ENCODE assay signal across 21 cellular contexts in genomic region chr6:139112146-139112545, GRCh38. TPM values are rescaled to one million over a fixed set of nuclear protein-coding genes. Genes with fewer than 3 reads are reported as not detected.
DNase-seq lines count a peak whose midpoint lies in the region; ATAC-seq and TF ChIP-seq lines count a peak whose summit lies in the region.
"Had no signal": no experiment of that assay in that cellular context is flagged by ENCODE, and none has a peak within 500 bp of the region (broad histone marks: within the 10 kb centered on the region; RNA-seq: fewer than 3 reads in every experiment).

No MANE protein-coding gene starts in this region.

- H3K18ac ChIP-seq in trophoblast cell (ENCODE audit: low read length) (no peak overlapping the region), neuronal stem cell (ENCODE audit: low read length) (no peak overlapping the region)

- peaks cover 0 to 2% of the 10 kb centered on the region in 2 experiments for H3K4me1 ChIP-seq in trophoblast cell (ENCODE audit: control insufficient read depth in 1 of 2, insufficient read depth in 2 of 2, low read length in 2 of 2)
- H3K4me1 ChIP-seq in GM23338 (ENCODE audit: insufficient read depth), result no peaks in the 10 kb centered on the region
- no peaks in the 10 kb centered on the region for H3K4me1 ChIP-seq in neuronal stem cell (ENCODE audit: control insufficient read depth in 2 of 2, insufficient read depth in 1 of 2, low read depth in 1 of 2, low read length in 2 of 2)
- H3K4me1 ChIP-seq: prostate gland had no signal

- H2AK5ac ChIP-seq in trophoblast cell (ENCODE audit: low read length), result peak overlapping the region; percentile 97
- no peak overlapping the region for H2AK5ac ChIP-seq in neuronal stem cell (ENCODE audit: low read depth, low read length)

- H3K9me2 ChIP-seq in GM23338 (ENCODE audit: insufficient read depth), result no peaks in the 10 kb centered on the region

- H3K4ac ChIP-seq in trophoblast cell (ENCODE audit: low read depth, low read length) (no peak overlapping the region), neuronal stem cell (ENCODE audit: low read length) (no peak overlapping the region)

- H2BK12ac ChIP-seq in trophoblast cell (ENCODE audit: low read length) (peak overlapping the region; percentile 94), neuronal stem cell (ENCODE audit: low read length) (no peak overlapping the region)

- no peak for ATAC-seq in central memory CD8-positive, alpha-beta T cell (replicated peaks; ENCODE audit: extremely low read depth, poor library complexity, severe bottlenecking)
- ATAC-seq in GM23338, result no peak
- ATAC-seq: activated CD4-positive, alpha-beta T cell treated with anti-CD3 and anti-CD28 coated beads for 36 hours had no signal

- no peaks in the 10 kb centered on the region for H3K9me3 Mint-ChIP-seq in activated CD4-positive, alpha-beta T cell treated with anti-CD3 and anti-CD28 coated beads, Interleukin-2, amount 10 ng/mL, durations not matched to agents 24 days and 14 days
- no peaks in the 10 kb centered on the region for H3K9me3 Mint-ChIP-seq in central memory CD8-positive, alpha-beta T cell
- no peaks in the 10 kb centered on the region for H3K9me3 Mint-ChIP-seq in GM23338
- H3K9me3 Mint-ChIP-seq: memory B cell, nephron progenitor cell had no signal

- WGBS in trophoblast cell (ENCODE audit: extremely low coverage, insufficient coverage, insufficient read length), result no CpG with 5 or more reads among the region's 3 CpGs
- WGBS in neuronal stem cell (ENCODE audit: extremely low coverage in 2 of 2, insufficient read length in 2 of 2, insufficient replicate concordance in 1 of 2), 2 donors, result no CpG with 5 or more reads among the region's 3 CpGs

- H2BK120ac ChIP-seq in trophoblast cell (ENCODE audit: insufficient read depth, low read length, poor library complexity) (no peak overlapping the region), neuronal stem cell (ENCODE audit: low read depth, low read length) (no peak overlapping the region)

- H3K4me3 ChIP-seq in trophoblast cell (ENCODE audit: low read depth, low read length) (no peak overlapping the region), GM23338 (no peak overlapping the region), neuronal stem cell (ENCODE audit: low read length in 2 of 2) (no peak overlapping the region)
- H3K4me3 ChIP-seq: BLaER1, prostate gland, SK-N-MC had no signal

- H3K79me1 ChIP-seq in trophoblast cell (ENCODE audit: low read length) (peaks cover 4% of the 10 kb centered on the region), neuronal stem cell (ENCODE audit: low read depth, low read length) (peaks cover 2% of the 10 kb centered on the region)

- no peak overlapping the region for H3K4me2 ChIP-seq in trophoblast cell (ENCODE audit: low read length)
- H3K4me2 ChIP-seq in GM23338, result no peak overlapping the region
- H3K4me2 ChIP-seq in neuronal stem cell (ENCODE audit: insufficient read depth, low read length, poor library complexity, severe bottlenecking), result no peak overlapping the region
- H3K4me2 ChIP-seq: BLaER1 had no signal

- no peak overlapping the region for H2AFZ ChIP-seq in trophoblast cell (ENCODE audit: insufficient read depth, low read length, poor library complexity)
- no peak overlapping the region for H2AFZ ChIP-seq in GM23338
- H2AFZ ChIP-seq in neuronal stem cell (ENCODE audit: low read length), result no peak overlapping the region

- intact Hi-C loops in activated CD4-positive, alpha-beta T cell treated with anti-CD3 and anti-CD28 coated beads, Interleukin-2, amount 10 ng/mL, durations not matched to agents 24 days and 14 days (cut with micrococcal nuclease), result loop anchor here (2.0 to 5.0 kb wide), 2 partner anchors 125 to 293 kb away; partner anchors contain the start of gene REPS1

- H4K8ac ChIP-seq in trophoblast cell (ENCODE audit: low read depth, low read length) (peak overlapping the region; percentile 19), neuronal stem cell (ENCODE audit: low read depth, low read length) (no peak overlapping the region)

- H3K79me2 ChIP-seq in trophoblast cell (ENCODE audit: control insufficient read depth, insufficient read depth, low read length, poor library complexity) (no peaks in the 10 kb centered on the region), GM23338 (replicated peaks; ENCODE audit: insufficient read depth) (no peaks in the 10 kb centered on the region)

- H4K91ac ChIP-seq in trophoblast cell (ENCODE audit: low read depth, low read length) (peak overlapping the region; percentile 85), neuronal stem cell (ENCODE audit: low read depth, low read length, poor library complexity) (no peak overlapping the region)

- no peaks in the 10 kb centered on the region for H3K27me3 Mint-ChIP-seq in activated CD4-positive, alpha-beta T cell treated with anti-CD3 and anti-CD28 coated beads, Interleukin-2, amount 10 ng/mL, durations not matched to agents 24 days and 14 days
- no peaks in the 10 kb centered on the region for H3K27me3 Mint-ChIP-seq in central memory CD8-positive, alpha-beta T cell
- no peaks in the 10 kb centered on the region for H3K27me3 Mint-ChIP-seq in GM23338 (ENCODE audit: insufficient read depth, low read depth, poor library complexity)
- H3K27me3 Mint-ChIP-seq: activated CD4-positive, alpha-beta T cell treated with anti-CD3 and anti-CD28 coated beads for 36 hours had no signal

- no peak overlapping the region for H3K27ac Mint-ChIP-seq in activated CD4-positive, alpha-beta T cell treated with anti-CD3 and anti-CD28 coated beads, Interleukin-2, amount 10 ng/mL, durations not matched to agents 24 days and 14 days
- H3K27ac Mint-ChIP-seq in central memory CD8-positive, alpha-beta T cell (ENCODE audit: low read depth), result peak overlapping the region; percentile 87
- no peak overlapping the region for H3K27ac Mint-ChIP-seq in GM23338
- H3K27ac Mint-ChIP-seq: memory B cell, nephron progenitor cell had no signal

- no peaks in the 10 kb centered on the region for H4K20me1 ChIP-seq in GM23338 (replicated peaks; ENCODE audit: insufficient read depth)
- H4K20me1 ChIP-seq: BLaER1 had no signal

- peak; percentile 47 for DNase-seq in activated CD4-positive, alpha-beta T cell treated with anti-CD3 and anti-CD28 coated beads, Interleukin-2, amount 10 ng/mL, durations not matched to agents 24 days and 14 days
- DNase-seq in activated CD4-positive, alpha-beta T cell treated with anti-CD3 and anti-CD28 coated beads for 48 hours, result no peak
- peak; percentile 6 to 21 for DNase-seq in Kasumi-1 (lab: John Stamatoyannopoulos, UW)
- no peak for DNase-seq in central memory CD8-positive, alpha-beta T cell (ENCODE audit: low spot score in 2 of 2)
- DNase-seq in trophoblast cell, result peak; percentile 58 to 79
- no peak for DNase-seq in GM23338 (ENCODE audit: low spot score)
- no peak for DNase-seq in neuronal stem cell (ENCODE audit: low spot score)
- no peak for DNase-seq in stimulated activated CD4-positive, alpha-beta T cell treated with anti-CD3 and anti-CD28 coated beads, Interleukin-4, amount 100 ng/mL, for 24 hours
- DNase-seq: activated CD4-positive, alpha-beta T cell treated with anti-CD3 and anti-CD28 coated beads for 36 hours; caudate nucleus; DMS53; NCI-H1436 treated with DMSO at 0.1 percent for 48 hours; NCI-H2171 treated with DMSO at 0.1 percent for 48 hours; NCI-H748 treated with DMSO at 0.1 percent for 48 hours; nephron progenitor cell; stimulated activated CD4-positive, alpha-beta T cell treated with anti-CD3 and anti-CD28 coated beads, Interleukin-4, amount 100 ng/mL, for 1 hour; substantia nigra had no signal

- H3K9ac ChIP-seq in trophoblast cell (ENCODE audit: low read length), result no peak overlapping the region
- no peak overlapping the region for H3K9ac ChIP-seq in neuronal stem cell (ENCODE audit: low read depth, low read length, poor library complexity)
- H3K9ac ChIP-seq: BLaER1 had no signal

- no peak overlapping the region for H2BK5ac ChIP-seq in trophoblast cell (ENCODE audit: low read depth, low read length, poor library complexity)
- H2BK5ac ChIP-seq in neuronal stem cell (ENCODE audit: low read length), result no peak overlapping the region

- no peak overlapping the region for H2BK15ac ChIP-seq in neuronal stem cell (ENCODE audit: low read length)

- no peak overlapping the region for H3K27ac ChIP-seq in trophoblast cell (ENCODE audit: low read depth, low read length)
- no peak overlapping the region for H3K27ac ChIP-seq in GM23338 (ENCODE audit: low read depth)
- no peak overlapping the region for H3K27ac ChIP-seq in neuronal stem cell (replicated peaks; ENCODE audit: low read length)
- H3K27ac ChIP-seq: BLaER1, prostate gland, SK-N-MC had no signal

- H3K36me3 ChIP-seq in trophoblast cell (ENCODE audit: control insufficient read depth in 1 of 2, insufficient read depth in 2 of 2, low read length in 2 of 2) (no peaks in the 10 kb centered on the region), GM23338 (ENCODE audit: insufficient read depth) (no peaks in the 10 kb centered on the region), neuronal stem cell (replicated peaks in 1 of 2; ENCODE audit: control insufficient read depth in 2 of 2, insufficient read depth in 2 of 2, low read length in 2 of 2) (no peaks in the 10 kb centered on the region)
- H3K36me3 ChIP-seq: BLaER1, prostate gland had no signal

- no peak overlapping the region for H3K14ac ChIP-seq in trophoblast cell (ENCODE audit: low read length)
- no peak overlapping the region for H3K14ac ChIP-seq in neuronal stem cell (ENCODE audit: low read length)

- H3K4me1 Mint-ChIP-seq in activated CD4-positive, alpha-beta T cell treated with anti-CD3 and anti-CD28 coated beads, Interleukin-2, amount 10 ng/mL, durations not matched to agents 24 days and 14 days, result peaks cover 43% of the 10 kb centered on the region
- H3K4me1 Mint-ChIP-seq in central memory CD8-positive, alpha-beta T cell, result peaks cover 58% of the 10 kb centered on the region
- peaks cover 9% of the 10 kb centered on the region for H3K4me1 Mint-ChIP-seq in GM23338
- H3K4me1 Mint-ChIP-seq: nephron progenitor cell had no signal

- no peak overlapping the region for H3K4me3 Mint-ChIP-seq in activated CD4-positive, alpha-beta T cell treated with anti-CD3 and anti-CD28 coated beads, Interleukin-2, amount 10 ng/mL, durations not matched to agents 24 days and 14 days
- no peak overlapping the region for H3K4me3 Mint-ChIP-seq in central memory CD8-positive, alpha-beta T cell
- no peak overlapping the region for H3K4me3 Mint-ChIP-seq in GM23338
- H3K4me3 Mint-ChIP-seq: memory B cell, nephron progenitor cell had no signal

- no peak overlapping the region for H4K12ac ChIP-seq in trophoblast cell (ENCODE audit: low read depth, low read length)

- H3K9me3 ChIP-seq in trophoblast cell (ENCODE audit: insufficient read depth, low read depth, low read length) (no peaks in the 10 kb centered on the region), neuronal stem cell (replicated peaks in 1 of 2; ENCODE audit: control insufficient read depth in 2 of 2, insufficient read depth in 1 of 2, low read depth in 1 of 2, low read length in 2 of 2) (no peaks in the 10 kb centered on the region)
- H3K9me3 ChIP-seq: BLaER1, prostate gland had no signal

- H3F3A ChIP-seq in GM23338 (replicated peaks; ENCODE audit: low read depth), result no peaks in the 10 kb centered on the region

- H3K36me3 Mint-ChIP-seq in activated CD4-positive, alpha-beta T cell treated with anti-CD3 and anti-CD28 coated beads, Interleukin-2, amount 10 ng/mL, durations not matched to agents 24 days and 14 days (ENCODE audit: low read depth), result no peaks in the 10 kb centered on the region
- peaks cover 6% of the 10 kb centered on the region for H3K36me3 Mint-ChIP-seq in central memory CD8-positive, alpha-beta T cell (ENCODE audit: insufficient read depth)
- no peaks in the 10 kb centered on the region for H3K36me3 Mint-ChIP-seq in GM23338 (ENCODE audit: low read depth)
- H3K36me3 Mint-ChIP-seq: memory B cell had no signal

- H3K23ac ChIP-seq in trophoblast cell (ENCODE audit: low read length) (no peak overlapping the region), neuronal stem cell (ENCODE audit: low read depth, low read length, poor library complexity) (no peak overlapping the region)

- no peak for TF ChIP-seq CTCF in GM23338 (conservative IDR thresholded peaks at IDR 0.05; ENCODE audit: low read depth in 2 of 2)

- H3K27me3 ChIP-seq in trophoblast cell (ENCODE audit: insufficient read depth, low read length) (no peaks in the 10 kb centered on the region), GM23338 (ENCODE audit: insufficient read depth) (no peaks in the 10 kb centered on the region), neuronal stem cell (ENCODE audit: control insufficient read depth in 3 of 3, insufficient read depth in 3 of 3, low read depth in 1 of 3, low read length in 3 of 3) (peaks cover 0 to 12% (median 0%) of the 10 kb centered on the region in 3 experiments)
- H3K27me3 ChIP-seq: BLaER1 had no signal

RNA-seq across cellular contexts. Expression of gene HECA, which starts 22.7 kb away (rescaled TPM):
- total RNA-seq in activated CD4-positive, alpha-beta T cell treated with anti-CD3 and anti-CD28 coated beads, Interleukin-2, amount 10 ng/mL, durations not matched to agents 24 days and 14 days, result 45.7 and 47.7 TPM in 2 replicates
- 16.9 and 17.2 TPM in 2 replicates for polyA plus RNA-seq in trophoblast cell (2013)
- total RNA-seq in GM23338 (2014; rRNA removed; shearing (Covaris generic)), result 8.1 and 8.5 TPM in 2 replicates
- 2.4 and 2.7 TPM in 2 replicates for polyA plus RNA-seq in GM23338 (2016; fragmentation: Nextera tagmentation; extraction: Ambion mirVana)
- 7.9 TPM for polyA plus RNA-seq in neuronal stem cell (2013, experiment 1 of 2)
- 8.0 TPM for polyA plus RNA-seq in neuronal stem cell (2013, experiment 2 of 2)

Comparison
In these comparisons a context has a peak if more than half of its experiments do, and no peak if none do; other contexts are left out.
1. DNase-seq: peak in activated CD4-positive, alpha-beta T cell treated with anti-CD3 and anti-CD28 coated beads, Interleukin-2, amount 10 ng/mL, durations not matched to agents 24 days and 14 days (single experiment), Kasumi-1 (2 of 2) and trophoblast cell (2 of 2); none in activated CD4-positive, alpha-beta T cell treated with anti-CD3 and anti-CD28 coated beads for 48 hours (single experiment), central memory CD8-positive, alpha-beta T cell (0 of 2), GM23338 (single experiment), neuronal stem cell (single experiment) and stimulated activated CD4-positive, alpha-beta T cell treated with anti-CD3 and anti-CD28 coated beads, Interleukin-4, amount 100 ng/mL, for 24 hours (single experiment).